9 cellular contexts compared by ENCODE assay signal in genomic region chr5:150263801-150264621, GRCh38. TPM values are rescaled to one million over a fixed set of nuclear protein-coding genes. Genes with fewer than 3 reads are reported as not detected.
DNase-seq lines count a peak whose midpoint lies in the region; ATAC-seq, FAIRE-seq and TF ChIP-seq lines count a peak whose summit lies in the region.
"Had no signal": no experiment of that assay in that cellular context is flagged by ENCODE, and none has a peak within 500 bp of the region (broad histone marks: within the 10 kb centered on the region; RNA-seq: fewer than 3 reads in every experiment).

No MANE protein-coding gene starts in this region.

- peak overlapping the region; percentile 67 to 98 (median 91) for H3K4me2 ChIP-seq in BLaER1 treated with 17β-estradiol and CSF1 and Interleukin-3, amounts not matched to agents 10 nM and 100 nM

- peak overlapping the region in 7 of 10 experiments; percentile 25 to 64 (median 47); a peak in 12 of 20 replicates for H3K4me3 ChIP-seq in BLaER1 treated with 17β-estradiol and CSF1 and Interleukin-3, amounts not matched to agents 10 nM and 100 nM
- H3K4me3 ChIP-seq in bronchial epithelial cell (ENCODE audit: low read depth, low read length) (no peak overlapping the region), mucosa of descending colon (no peak overlapping the region)

- intact Hi-C loops in mucosa of descending colon (cut with DNase I, micrococcal nuclease) = loop anchor here in 1 of 2 donors (10.0 kb wide), 1 partner anchor 91 kb away; the partner anchor contains the start of gene TCOF1

- H3K27me3 ChIP-seq in BLaER1 treated with 17β-estradiol and CSF1 and Interleukin-3, amounts not matched to agents 10 nM and 100 nM = no peaks in the 10 kb centered on the region
- peaks cover 2% of the 10 kb centered on the region for H3K27me3 ChIP-seq in bronchial epithelial cell (ENCODE audit: control insufficient read depth, insufficient read depth, low read length)

- peak; percentile 94 for FAIRE-seq in bronchial epithelial cell (lab: Jason Lieb, UNC)

- H3K9me3 Mint-ChIP-seq in T-cell = no peaks in the 10 kb centered on the region

- CTCF ChIA-PET in T-cell (lab: Charles Lee) = no interaction called here

- peak overlapping the region in 10 of 11 experiments; percentile 33 to 85 (median 79); a peak in 19 of 22 replicates for H3K27ac ChIP-seq in BLaER1 treated with 17β-estradiol and CSF1 and Interleukin-3, amounts not matched to agents 10 nM and 100 nM

- peak; percentile 69 for DNase-seq in NCI-H1694 (lab: John Stamatoyannopoulos, UW)
- DNase-seq in bronchial epithelial cell (ENCODE audit: low read depth) = peak; percentile 99
- no peak for DNase-seq in mucosa of descending colon
- no peak for DNase-seq in GM13976 (ENCODE audit: low spot score)
- no peak for DNase-seq in T-cell
- no peak for DNase-seq in central memory CD4-positive, alpha-beta T cell
- DNase-seq: NCI-H526 treated with DMSO at 0.1 percent for 48 hours had no signal

- H3K9me3 ChIP-seq in BLaER1 treated with 17β-estradiol and CSF1 and Interleukin-3, amounts not matched to agents 10 nM and 100 nM (replicated peaks in 1 of 11) = no peaks in the 10 kb centered on the region
- no peaks in the 10 kb centered on the region for H3K9me3 ChIP-seq in mucosa of descending colon

- TF ChIP-seq CTCF in bronchial epithelial cell (IDR thresholded peaks at IDR 0.05; ENCODE audit: insufficient read depth, low read length, severe bottlenecking) (no peak), mucosa of descending colon (IDR thresholded peaks at IDR 0.05) (no peak), GM13976 (IDR thresholded peaks at IDR 0.05; ENCODE audit: borderline replicate concordance, control extremely low read depth, extremely low read depth, insufficient read depth, missing control alignments) (no peak)

- H3K36me3 ChIP-seq in BLaER1 treated with 17β-estradiol and CSF1 and Interleukin-3, amounts not matched to agents 10 nM and 100 nM = no peaks in the 10 kb centered on the region
- H3K36me3 ChIP-seq in bronchial epithelial cell (ENCODE audit: control insufficient read depth, insufficient read depth, low read length) (no peaks in the 10 kb centered on the region), mucosa of descending colon (ENCODE audit: low read depth) (no peaks in the 10 kb centered on the region)

- H3K9ac ChIP-seq in BLaER1 treated with 17β-estradiol and CSF1 and Interleukin-3, amounts not matched to agents 10 nM and 100 nM = peak overlapping the region in 10 of 11 experiments; percentile 0 to 74 (median 66); a peak in 17 of 22 replicates

- H3K4me1 Mint-ChIP-seq in T-cell = no peaks in the 10 kb centered on the region

- H3K36me3 Mint-ChIP-seq in T-cell = no peaks in the 10 kb centered on the region

- peaks cover 32 to 79% (median 73%) of the 10 kb centered on the region in 10 experiments for H3K4me1 ChIP-seq in BLaER1 treated with 17β-estradiol and CSF1 and Interleukin-3, amounts not matched to agents 10 nM and 100 nM
- no peaks in the 10 kb centered on the region for H3K4me1 ChIP-seq in mucosa of descending colon (ENCODE audit: low read depth)

- POLR2A ChIA-PET in T-cell (lab: Charles Lee) = no interaction called here

- H3K27ac Mint-ChIP-seq in T-cell = no peak overlapping the region

- H3K27me3 Mint-ChIP-seq in T-cell = peaks cover 0 to 8% of the 10 kb centered on the region in 2 donors

- ATAC-seq in mucosa of descending colon (peak; percentile 38), T-cell (replicated peaks in 1 of 4) (no peak), GM21576 (IDR thresholded peaks at IDR 0.05; ENCODE audit: unreplicated experiment) (no peak)

- no peaks in the 10 kb centered on the region for H4K20me1 ChIP-seq in BLaER1 treated with 17β-estradiol and CSF1 and Interleukin-3, amounts not matched to agents 10 nM and 100 nM

- no peak overlapping the region for H3K4me3 Mint-ChIP-seq in T-cell

- in situ Hi-C loops in GM13976 (cut with MboI; ENCODE audit: low sequenced_read_pairs, unreplicated experiment) = no loop called here

RNA-seq across cellular contexts. Expression of gene CAMK2A, which starts 25.6 kb away (rescaled TPM):
- under 0.01 TPM in 1 of 2 replicates, not detected in the other for total RNA-seq in bronchial epithelial cell
- total RNA-seq in mucosa of descending colon = 1 to 10 TPM in 1 of 3 donors, under 1 TPM in 2; 0.46 to 3.0 (median 0.93) TPM
- total RNA-seq in T-cell = not detected

RNA-seq across cellular contexts. Expression of gene ARSI, which starts 38.7 kb away (rescaled TPM):
- total RNA-seq in bronchial epithelial cell (5.4 and 5.8 TPM in 2 replicates), mucosa of descending colon (1 to 10 TPM in 1 of 3 donors, under 1 TPM in 2; 0.41 to 1.6 (median 0.63) TPM), T-cell (under 1 TPM in 1 of 5 donors, not detected in 4; 0.09 TPM)

Comparison
In these comparisons a context has a peak if more than half of its experiments do, and no peak if none do; other contexts are left out.
1. H3K4me3 ChIP-seq: peak in BLaER1 treated with 17β-estradiol and CSF1 and Interleukin-3, amounts not matched to agents 10 nM and 100 nM (7 of 10); none in bronchial epithelial cell (single experiment) and mucosa of descending colon (single experiment).
2. DNase-seq: peak in NCI-H1694 (single experiment) and bronchial epithelial cell (single experiment); none in mucosa of descending colon (0 of 3), GM13976 (single experiment), T-cell (0 of 34) and central memory CD4-positive, alpha-beta T cell (single experiment).